ENCODE assay signal across 8 cellular contexts in the genomic region with DNA sequence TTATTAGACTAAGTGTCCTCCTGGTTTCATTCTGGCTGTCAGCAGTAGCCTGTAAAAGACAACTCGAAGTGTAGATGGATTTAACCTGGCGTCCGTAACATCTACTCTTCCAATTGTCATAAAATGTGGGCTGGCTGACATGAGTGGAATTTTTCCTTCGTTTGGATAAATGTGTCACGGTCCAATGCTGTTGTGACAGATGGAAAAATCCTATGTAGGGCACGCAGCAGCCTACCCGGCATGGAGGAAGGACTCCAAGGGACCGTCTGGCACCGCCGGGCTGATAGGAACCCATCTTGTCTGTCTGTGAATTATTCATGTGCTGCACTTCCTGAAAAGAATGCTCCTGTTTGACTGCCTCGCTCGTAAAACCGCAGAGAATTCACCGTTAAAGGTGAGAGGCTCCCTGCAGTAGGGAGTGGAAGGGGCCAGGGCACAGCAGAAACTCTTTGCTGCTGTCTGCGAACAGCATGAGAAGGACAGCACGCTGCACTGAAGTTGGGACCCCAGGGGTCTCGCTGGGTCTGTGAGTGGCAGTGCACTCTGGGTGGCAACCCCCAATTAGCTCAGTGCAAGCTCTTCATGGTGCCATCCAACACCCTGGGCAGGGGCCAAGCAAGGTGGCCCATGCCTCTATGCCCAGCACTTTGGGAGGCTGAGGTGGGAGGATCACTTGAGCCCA. TPM values are rescaled to one million over a fixed set of nuclear protein-coding genes. Genes with fewer than 3 reads are reported as not detected.
DNase-seq lines count a peak whose midpoint lies in the region; ATAC-seq and TF ChIP-seq lines count a peak whose summit lies in the region.

No MANE protein-coding gene starts in this region.

- ATAC-seq in HG03097 (IDR thresholded peaks at IDR 0.05; ENCODE audit: low FRiP score, unreplicated experiment), result no peak

- H3K9me2 ChIP-seq in Loucy (replicated peaks; ENCODE audit: low read depth, low read length), result no peaks in the 10 kb centered on the region

- H3K36me3 ChIP-seq in Loucy (ENCODE audit: insufficient read depth, low read length), result no peaks in the 10 kb centered on the region; the same call in 1 of the 2 replicates
- H3K36me3 ChIP-seq in rectal smooth muscle tissue (ENCODE audit: control insufficient read depth, insufficient read depth, low read length), result no peaks in the 10 kb centered on the region

- H3K4me1 ChIP-seq in Loucy (ENCODE audit: insufficient read depth, low read length, poor library complexity, severe bottlenecking) (peaks cover 69% of the 10 kb centered on the region), rectal smooth muscle tissue (ENCODE audit: control insufficient read depth, insufficient read depth, low read length) (no peaks in the 10 kb centered on the region)

- peaks cover 6% of the 10 kb centered on the region for H4K20me1 ChIP-seq in Loucy (ENCODE audit: insufficient read depth, low read length, poor library complexity, severe bottlenecking)

- in situ Hi-C loops in GM13977 (cut with MboI; ENCODE audit: low pct_unique_long_range_greater_than_20kb, low sequenced_read_pairs, unreplicated experiment), result no loop called here

- H3K9ac ChIP-seq in Loucy (ENCODE audit: low read depth, low read length, poor library complexity, severe bottlenecking), result peak overlapping the region; percentile 71
- H3K9ac ChIP-seq in rectal smooth muscle tissue (ENCODE audit: low read length), result no peak overlapping the region

- H2AFZ ChIP-seq in Loucy (ENCODE audit: low read length), result peak overlapping the region; percentile 4; the same call in 1 of the 2 replicates

- H3K27ac ChIP-seq in dorsolateral prefrontal cortex (peak overlapping the region in 56 of 59 donors; percentile 24 to 92 (median 81)), rectal smooth muscle tissue (ENCODE audit: low read depth, low read length) (peak overlapping the region; percentile 40)

- peaks cover 33% of the 10 kb centered on the region for H3K79me2 ChIP-seq in Loucy (ENCODE audit: insufficient read depth, low read length)

- H3K4me2 ChIP-seq in Loucy (ENCODE audit: low read depth, low read length, poor library complexity, severe bottlenecking), result peak overlapping the region; percentile 81

- H3K27me3 ChIP-seq in Loucy (ENCODE audit: insufficient read depth, low read length, poor library complexity, severe bottlenecking) (no peaks in the 10 kb centered on the region), dorsolateral prefrontal cortex (no peaks in the 10 kb centered on the region), rectal smooth muscle tissue (ENCODE audit: control insufficient read depth, insufficient read depth, low read length) (no peaks in the 10 kb centered on the region)

- peaks cover 6% of the 10 kb centered on the region; the same call in 1 of the 2 replicates for H3F3A ChIP-seq in Loucy (ENCODE audit: low read depth)

- H3K9me3 ChIP-seq in Loucy (ENCODE audit: insufficient read depth, low read depth, low read length), result no peaks in the 10 kb centered on the region

- intact Hi-C loops in dorsolateral prefrontal cortex (cut with DNase I), result loop anchor here in 1 of 2 donors (5.0 kb wide), 1 partner anchor 36 kb away; no protein-coding TSS in a partner anchor

- H3K4me3 ChIP-seq in Loucy (ENCODE audit: low read length, poor library complexity, severe bottlenecking) (peak overlapping the region; percentile 99), dorsolateral prefrontal cortex (peak overlapping the region in 12 of 59 donors; percentile 0 to 94 (median 10)), rectal smooth muscle tissue (ENCODE audit: low read length) (peak overlapping the region; percentile 24)

- no peak for TF ChIP-seq CTCF in GM13977 (IDR thresholded peaks at IDR 0.05; ENCODE audit: extremely low read depth, insufficient read depth, missing control alignments)
- no peak for TF ChIP-seq CTCF in Loucy (conservative IDR thresholded peaks at IDR 0.05; ENCODE audit: low read length)
- TF ChIP-seq CTCF in dorsolateral prefrontal cortex (IDR thresholded peaks at IDR 0.05 in 54 of 56, conservative IDR thresholded peaks at IDR 0.05 in 2 of 56; ENCODE audit: low read depth in 1 of 56, partially characterized antibody in 56 of 56), result no peak

- DNase-seq in GM13977 (ENCODE audit: low spot score) (peak; percentile 64), dorsolateral prefrontal cortex (peak in 9 of 10 donors; percentile 50 to 92 (median 78)), DMS114 treated with DMSO at 0.1 percent for 48 hours (lab: John Stamatoyannopoulos, UW; ENCODE audit: unreplicated experiment) (no peak), iPS-NIHi11 (ENCODE audit: low spot score) (no peak)
- peak; percentile 60 for DNase-seq in activated CD4-positive, alpha-beta T cell treated with anti-CD3 and anti-CD28 coated beads for 48 hours

RNA-seq across cellular contexts. Expression of gene ORAI2, which starts 1.6 kb away (rescaled TPM):
- total RNA-seq in dorsolateral prefrontal cortex, result 10 to 100 TPM; 18.2 to 90.7 (median 42.4) TPM

RNA-seq across cellular contexts. Expression of gene ALKBH4, which starts 32.9 kb away (rescaled TPM):
- total RNA-seq in dorsolateral prefrontal cortex, result 10 to 100 TPM; 10.9 to 25.9 (median 16.9) TPM

RNA-seq across cellular contexts. Expression of gene LRWD1, which starts 33.0 kb away (rescaled TPM):
- total RNA-seq in dorsolateral prefrontal cortex, result 10 to 100 TPM; 14.1 to 36.1 (median 21.8) TPM

RNA-seq across cellular contexts. Expression of gene PRKRIP1, which starts 35.6 kb away (rescaled TPM):
- 10 to 100 TPM; 18.7 to 51.2 (median 29.6) TPM for total RNA-seq in dorsolateral prefrontal cortex

RNA-seq across cellular contexts. Expression of gene POLR2J, which starts 47.0 kb away (rescaled TPM):
- 10 to 100 TPM; 24.6 to 54.2 (median 35.4) TPM for total RNA-seq in dorsolateral prefrontal cortex

Comparison
In these comparisons a context has a peak if more than half of its experiments do, and no peak if none do; other contexts are left out.
1. DNase-seq: peak in GM13977 (single experiment), activated CD4-positive, alpha-beta T cell treated with anti-CD3 and anti-CD28 coated beads for 48 hours (single experiment) and dorsolateral prefrontal cortex (9 of 10); none in DMS114 treated with DMSO at 0.1 percent for 48 hours (single experiment) and iPS-NIHi11 (single experiment).